Comparison of ENCODE assay signal across 8 cellular contexts in genomic region chrX:115690554-115691216, GRCh38.
A peak's percentile ranks its signal among the peaks of the same experiment; 100 is the strongest.
DNase-seq lines count a peak whose midpoint lies in the region; ATAC-seq, FAIRE-seq and TF ChIP-seq lines count a peak whose summit lies in the region.

No MANE protein-coding gene starts in this region.

- FAIRE-seq in H54 (lab: Jason Lieb, UNC): peak; percentile 72

- DNase-seq in DMS 273 (lab: John Stamatoyannopoulos, UW; ENCODE audit: unreplicated experiment) (peak; percentile 88), DMS 273 treated with DMSO at 0.1 percent for 48 hours (lab: John Stamatoyannopoulos, UW) (no peak), H54 (ENCODE audit: insufficient read length, low spot score) (peak; percentile 19), KG1 (lab: John Stamatoyannopoulos, UW) (peak; percentile 0), Peyer's patch (peak in 2 of 3 donors; percentile 18 to 67), body of pancreas (peak; percentile 26 to 59 (median 45)), iPS-NIHi11 (ENCODE audit: low spot score) (peak; percentile 42), spleen (no peak)

- WGBS in body of pancreas, 2 donors: 0 to 11% methylated on average over 3 to 4 of the region's 4 CpGs
- 11 to 28% (median 19%) methylated on average over 3 to 4 of the region's 4 CpGs for WGBS in spleen, 5 donors

- H3K27me3 ChIP-seq in Peyer's patch (no peaks in the 10 kb centered on the region), body of pancreas (no peaks in the 10 kb centered on the region), spleen (replicated peaks in 1 of 7) (peaks cover 0 to 23% (median 0%) of the 10 kb centered on the region in 7 donors)

- H3K4me3 ChIP-seq in Peyer's patch: no peak overlapping the region
- no peak overlapping the region for H3K4me3 ChIP-seq in body of pancreas
- no peak overlapping the region for H3K4me3 ChIP-seq in spleen

- H3K36me3 ChIP-seq in Peyer's patch: no peaks in the 10 kb centered on the region
- H3K36me3 ChIP-seq in body of pancreas (replicated peaks in 1 of 2; ENCODE audit: insufficient read depth in 1 of 2, low read depth in 2 of 2): no peaks in the 10 kb centered on the region
- H3K36me3 ChIP-seq in spleen: no peaks in the 10 kb centered on the region

- intact Hi-C loops in body of pancreas (cut with DNase I) (no loop called here), spleen (cut with DNase I; ENCODE audit: low total_unique reads) (no loop called here)

- H3K9me3 ChIP-seq in Peyer's patch: no peaks in the 10 kb centered on the region
- no peaks in the 10 kb centered on the region for H3K9me3 ChIP-seq in body of pancreas
- H3K9me3 ChIP-seq in spleen: no peaks in the 10 kb centered on the region

- peak; percentile 63 for ATAC-seq in body of pancreas

- TF ChIP-seq CTCF in Peyer's patch (IDR thresholded peaks at IDR 0.05) (peak; percentile 46 to 70 (median 52)), body of pancreas (IDR thresholded peaks at IDR 0.05) (peak; percentile 54 to 70 (median 63)), spleen (IDR thresholded peaks at IDR 0.05 in 8 of 11, conservative IDR thresholded peaks at IDR 0.05 in 3 of 11) (peak in 9 of 11 experiments; percentile 48 to 86 (median 58))

- H3K27ac ChIP-seq in Peyer's patch: peak overlapping the region in 1 of 4 donors; percentile 26
- H3K27ac ChIP-seq in body of pancreas: no peak overlapping the region
- no peak overlapping the region for H3K27ac ChIP-seq in spleen

- H3K4me1 ChIP-seq in Peyer's patch (no peaks in the 10 kb centered on the region), body of pancreas (no peaks in the 10 kb centered on the region), spleen (no peaks in the 10 kb centered on the region)

- no peak for TF ChIP-seq POLR2A in H54 (IDR thresholded peaks at IDR 0.05; ENCODE audit: low read depth, low read length)
- TF ChIP-seq POLR2A in Peyer's patch (IDR thresholded peaks at IDR 0.05): no peak
- no peak for TF ChIP-seq POLR2A in body of pancreas (IDR thresholded peaks at IDR 0.05)
- no peak for TF ChIP-seq POLR2A in spleen (IDR thresholded peaks at IDR 0.05)

Comparison
In these comparisons a context has a peak if more than half of its experiments do, and no peak if none do; other contexts are left out.
1. DNase-seq: peak in DMS 273 (single experiment), H54 (single experiment), KG1 (single experiment), Peyer's patch (2 of 3), body of pancreas (4 of 4) and iPS-NIHi11 (single experiment); none in DMS 273 treated with DMSO at 0.1 percent for 48 hours (single experiment) and spleen (single experiment).
2. Peak in every context shown above with its lines, with median percentiles within 50 percentile points of each other: CTCF ChIP-seq.